ENCODE assay signal across 26 cellular contexts in the genomic region with DNA sequence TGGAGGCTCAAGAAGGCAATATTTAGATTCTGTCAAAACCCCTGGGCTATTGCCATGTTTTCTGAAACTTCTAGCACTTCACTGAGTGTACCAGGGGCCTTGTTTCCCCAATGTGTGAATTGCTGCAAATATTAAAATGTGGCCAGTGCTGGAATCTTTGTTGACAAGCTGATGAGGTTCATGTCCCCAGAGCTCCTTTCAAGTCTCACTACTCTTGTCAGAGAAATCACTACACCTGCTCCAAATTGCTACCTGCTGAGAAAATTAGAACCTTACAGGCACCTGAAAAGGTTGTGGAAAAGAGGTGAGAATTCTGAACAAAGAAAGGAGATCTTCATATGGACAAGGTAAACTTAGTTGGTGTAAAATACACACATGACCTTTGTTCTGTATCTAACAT.
"Had no signal": no experiment of that assay in that cellular context is flagged by ENCODE, and none has a peak within 500 bp of the region (broad histone marks: within the 10 kb centered on the region; RNA-seq: fewer than 3 reads in every experiment).

No MANE protein-coding gene starts in this region.

- H3K4me2 ChIP-seq: smooth muscle cell had no signal

- DNase-seq: activated CD4-positive, alpha-beta T cell treated with anti-CD3 and anti-CD28 coated beads for 48 hours; activated CD4-positive, alpha-beta T cell treated with anti-CD3 and anti-CD28 coated beads, Interleukin-2, amount 50 U/mL, for 48 hours; activated CD8-positive, alpha-beta memory T cell treated with anti-CD3 and anti-CD28 coated beads for 24 hours; activated effector memory CD4-positive, alpha-beta T cell treated with anti-CD3 and anti-CD28 coated beads, Interleukin-2, amount 50 U/mL, for 16 hours; activated naive CD4-positive, alpha-beta T cell treated with anti-CD3 and anti-CD28 coated beads for 36 hours; activated naive CD8-positive, alpha-beta T cell treated with anti-CD3 and anti-CD28 coated beads for 36 hours; adrenal gland; aorta; body of pancreas; dermis blood vessel endothelial cell; effector CD4-positive, alpha-beta T cell; foreskin keratinocyte; heart left ventricle; naive B cell; nephron progenitor cell; ovary; retina; stimulated activated CD4-positive, alpha-beta T cell treated with anti-CD3 and anti-CD28 coated beads, Interleukin-1b, Interleukin-23, amount 100 ng/mL, for 48 hours; stimulated activated CD4-positive, alpha-beta T cell treated with anti-CD3 and anti-CD28 coated beads, Interleukin-4, amount 100 ng/mL, for 4 hours; stimulated activated CD8-positive, alpha-beta memory T cell treated with anti-CD3 and anti-CD28 coated beads, Interleukin-4, amount 100 ng/mL, for 48 hours; stimulated activated naive B cell treated with anti-CD40 and anti-IgM and Interleukin-4, amounts not matched to agents 10 μg/mL and 1 μg/mL and 100 μg/mL, for 72 hours; stomach; tibial artery had no signal

- H3K4me3 ChIP-seq: adrenal gland, body of pancreas, esophagus muscularis mucosa, heart left ventricle, ovary, prostate gland, smooth muscle cell, stomach, tibial artery had no signal

- H3K27ac ChIP-seq: adrenal gland, body of pancreas, esophagus muscularis mucosa, foreskin keratinocyte, heart left ventricle, ovary, prostate gland, stomach, tibial artery had no signal

- H3K9me3 ChIP-seq: adrenal gland, body of pancreas, esophagus muscularis mucosa, ovary, prostate gland, stomach had no signal

- H3K4me1 ChIP-seq: adrenal gland, body of pancreas, esophagus muscularis mucosa, foreskin keratinocyte, heart left ventricle, prostate gland, stomach, tibial artery had no signal

- H3K27me3 ChIP-seq: adrenal gland, body of pancreas, esophagus muscularis mucosa, heart left ventricle, ovary, stomach, tibial artery had no signal

- H3K36me3 ChIP-seq: adrenal gland, esophagus muscularis mucosa, heart left ventricle, ovary, prostate gland, stomach, tibial artery had no signal

- ATAC-seq: body of pancreas; foreskin keratinocyte; heart left ventricle; stimulated activated naive B cell treated with anti-CD40 and anti-IgM and Interleukin-4, amounts not matched to agents 10 μg/mL and 1 μg/mL and 100 μg/mL, for 72 hours had no signal
